Comparison of ENCODE assay signal across 9 cellular contexts in the genomic region with DNA sequence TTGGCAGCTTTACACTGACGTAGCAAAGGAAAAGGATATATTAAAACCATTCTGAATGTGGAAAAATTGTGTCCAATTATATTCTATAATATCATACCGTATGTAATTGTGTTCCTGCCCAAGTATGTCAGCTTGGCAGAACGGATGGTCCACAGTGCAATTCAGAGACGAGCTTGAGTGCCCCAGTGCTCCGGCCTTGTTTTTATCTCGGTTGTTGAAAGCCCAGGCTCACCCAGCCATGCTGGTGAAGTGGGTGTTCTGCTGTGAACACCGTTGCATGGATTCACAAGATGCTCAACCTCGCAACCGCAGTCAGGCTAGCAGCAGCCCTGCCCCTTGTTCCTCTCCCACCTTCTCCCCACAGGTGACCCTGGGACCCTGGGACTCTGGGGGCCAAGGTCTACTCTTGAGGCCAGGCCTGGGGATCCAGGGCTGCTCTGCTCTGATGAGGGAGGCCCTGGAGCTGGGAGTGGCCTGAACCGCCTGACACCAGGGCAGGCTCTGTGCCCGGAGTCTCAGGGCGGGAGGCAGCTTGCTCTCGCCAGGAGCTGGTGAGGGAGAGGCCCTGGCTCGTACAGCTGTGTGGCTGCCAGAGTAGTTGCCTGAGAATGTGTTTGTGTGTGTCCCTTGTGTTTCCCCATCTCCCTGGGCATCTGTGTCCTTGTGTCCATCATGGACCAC. TPM values are rescaled to one million over a fixed set of nuclear protein-coding genes. Genes with fewer than 3 reads are reported as not detected.
DNase-seq lines count a peak whose midpoint lies in the region; ATAC-seq lines count a peak whose summit lies in the region.
"Had no signal": no experiment of that assay in that cellular context is flagged by ENCODE, and none has a peak within 500 bp of the region (broad histone marks: within the 10 kb centered on the region; RNA-seq: fewer than 3 reads in every experiment).

No MANE protein-coding gene starts in this region.

- intact Hi-C loops in Right ventricle myocardium inferior (cut with DNase I) = no loop called here

- ATAC-seq in Right ventricle myocardium inferior (peak; percentile 94), HG02870 (IDR thresholded peaks at IDR 0.05; ENCODE audit: unreplicated experiment) (no peak)

- DNase-seq in NCI-H1694 treated with DMSO at 0.1 percent for 48 hours (lab: John Stamatoyannopoulos, UW) = peak; percentile 12
- DNase-seq in NCI-H1694 (lab: John Stamatoyannopoulos, UW) = no peak
- DNase-seq in Right ventricle myocardium inferior (ENCODE audit: missing footprints) = peak; percentile 86
- DNase-seq in occipital lobe (lab: John Stamatoyannopoulos, UW) = peak; percentile 85
- peak; percentile 89 for DNase-seq in ureter (ENCODE audit: low spot score)
- DNase-seq in SHP77 treated with DMSO at 0.1 percent for 48 hours (lab: John Stamatoyannopoulos, UW) = no peak
- no peak for DNase-seq in SW480 (ENCODE audit: low spot score)
- DNase-seq: 8988T had no signal

RNA-seq across cellular contexts. Expression of a gene that starts 11.2 kb away (rescaled TPM):
- total RNA-seq in Right ventricle myocardium inferior = 7.7 TPM
- 37.6 TPM for total RNA-seq in occipital lobe
- 405 TPM for total RNA-seq in ureter

Comparison
In these comparisons a context has a peak if more than half of its experiments do, and no peak if none do; other contexts are left out.
1. DNase-seq: peak in NCI-H1694 treated with DMSO at 0.1 percent for 48 hours (single experiment), Right ventricle myocardium inferior (single experiment), occipital lobe (single experiment) and ureter (single experiment); none in NCI-H1694 (single experiment), SHP77 treated with DMSO at 0.1 percent for 48 hours (single experiment) and SW480 (single experiment).
2. RNA of a gene that starts 11.2 kb away (total RNA-seq): 405 TPM in ureter (single experiment); 37.6 TPM in occipital lobe (single experiment) and 7.7 TPM in Right ventricle myocardium inferior (single experiment); every median in the first group is over 10 times any median in the second.